In genomic region chr11:19724765-19725164, GRCh38 we compare ENCODE assay signal across 24 cellular contexts. TPM values are rescaled to one million over a fixed set of nuclear protein-coding genes. Genes with fewer than 3 reads are reported as not detected.
DNase-seq lines count a peak whose midpoint lies in the region; ATAC-seq and TF ChIP-seq lines count a peak whose summit lies in the region.
"Had no signal": no experiment of that assay in that cellular context is flagged by ENCODE, and none has a peak within 500 bp of the region (broad histone marks: within the 10 kb centered on the region; RNA-seq: fewer than 3 reads in every experiment).

No MANE protein-coding gene starts in this region.

- CTCF ChIA-PET in mammary epithelial cell (lab: Charles Lee; ENCODE audit: low non-redundant PET) = no interaction called here

- 100% methylated on average over 2 of the region's 2 CpGs for WGBS in mammary epithelial cell (ENCODE audit: low coverage, missing lambda C conversion rate)
- WGBS in esophagus, 2 donors = 68 to 73% methylated on average over 2 of the region's 2 CpGs
- 72% methylated on average over 2 of the region's 2 CpGs for WGBS in prostate gland
- 53 to 54% methylated on average over 2 of the region's 2 CpGs for WGBS in upper lobe of left lung, 2 donors

- TF ChIP-seq POLR2A in breast epithelium (IDR thresholded peaks at IDR 0.05) (no peak), prostate gland (IDR thresholded peaks at IDR 0.05) (no peak), upper lobe of left lung (IDR thresholded peaks at IDR 0.05) (no peak)

- no peak overlapping the region for H2AFZ ChIP-seq in mammary epithelial cell (ENCODE audit: low read depth, low read length)

- in situ Hi-C loops in mammary epithelial cell (cut with MboI; ENCODE audit: low sequenced_read_pairs in 2 of 2) = loop anchor here (25.0 kb wide), 2 partner anchors 387 to 662 kb away; partner anchors contain the start of gene MRGPRX2 (in 1 of the 2)
- in situ Hi-C loops in ACHN (cut with HindIII; ENCODE audit: low pct_ligation_motif_present, low pct_unique_long_range_greater_than_20kb, low sequenced_read_pairs) = loop anchor here (25.0 kb wide), 1 partner anchor 162 kb away; no protein-coding TSS in a partner anchor

- no peaks in the 10 kb centered on the region for H4K20me1 ChIP-seq in mammary epithelial cell (ENCODE audit: insufficient read depth, low read length)

- H3K79me2 ChIP-seq in mammary epithelial cell (ENCODE audit: insufficient read depth, low read length) = peaks cover 4% of the 10 kb centered on the region

- H3K9me3 ChIP-seq in breast epithelium (no peaks in the 10 kb centered on the region), mammary epithelial cell (replicated peaks; ENCODE audit: insufficient read depth, low read length) (no peaks in the 10 kb centered on the region), esophagus (ENCODE audit: control insufficient read depth in 2 of 2, insufficient read depth in 1 of 2, low read depth in 1 of 2, low read length in 1 of 2) (no peaks in the 10 kb centered on the region), prostate gland (no peaks in the 10 kb centered on the region), upper lobe of left lung (no peaks in the 10 kb centered on the region)
- H3K9me3 ChIP-seq: spleen had no signal

- intact Hi-C loops in breast epithelium (cut with DNase I; ENCODE audit: low total_unique reads) (no loop called here), mammary epithelial cell (cut with micrococcal nuclease) (no loop called here), prostate gland (cut with DNase I) (no loop called here)

- no peak overlapping the region for H3K4me3 ChIP-seq in breast epithelium
- H3K4me3 ChIP-seq in mammary epithelial cell (replicated peaks in 1 of 3; ENCODE audit: insufficient read depth in 1 of 3, low read depth in 2 of 3, low read length in 3 of 3) = no peak overlapping the region
- no peak overlapping the region for H3K4me3 ChIP-seq in esophagus (ENCODE audit: low read depth in 1 of 2, low read length in 2 of 2)
- H3K4me3 ChIP-seq in prostate gland = no peak overlapping the region
- no peak overlapping the region for H3K4me3 ChIP-seq in upper lobe of left lung
- H3K4me3 ChIP-seq: lung, spleen had no signal

- DNase-seq in breast epithelium (ENCODE audit: low spot score in 2 of 2) (no peak), mammary epithelial cell (no peak), prostate gland (ENCODE audit: low spot score) (no peak), upper lobe of left lung (no peak), ACHN (no peak)
- DNase-seq: 8988T; AML-193; DMS53; foreskin keratinocyte; HFFc6; hypothalamus; NCI-H1105; NCI-H1930; NCI-H2227 treated with DMSO at 0.1 percent for 48 hours; NCI-H748 treated with DMSO at 0.1 percent for 48 hours; spleen; stimulated activated CD4-positive, alpha-beta T cell treated with anti-CD3 and anti-CD28 coated beads, Interleukin-4, amount 100 ng/mL, for 1 hour; stimulated activated naive B cell treated with anti-CD40 and anti-IgM and Interleukin-4, amounts not matched to agents 10 μg/mL and 1 μg/mL and 100 μg/mL, for 72 hours; T-helper 9 cell; WERI-Rb-1 had no signal

- dilution Hi-C loops in mammary epithelial cell (cut with HindIII; ENCODE audit: low sequenced_read_pairs) = loop anchor here (10.0 to 25.0 kb wide), 2 partner anchors 162 to 480 kb away; partner anchors contain the start of gene E2F8

- no peak overlapping the region for H3K9ac ChIP-seq in mammary epithelial cell (ENCODE audit: insufficient read depth, low read length)

- no peak for TF ChIP-seq EP300 in upper lobe of left lung (IDR thresholded peaks at IDR 0.05)

- H3K27ac ChIP-seq in breast epithelium (peak overlapping the region; percentile 82 to 86), mammary epithelial cell (ENCODE audit: insufficient read depth, low read depth, low read length) (no peak overlapping the region), esophagus (ENCODE audit: low read depth in 2 of 2, low read length in 1 of 2) (peak overlapping the region; percentile 65 to 83), prostate gland (peak overlapping the region; percentile 48 to 58), upper lobe of left lung (peak overlapping the region; percentile 65 to 73 (median 69))
- H3K27ac ChIP-seq: foreskin keratinocyte, WERI-Rb-1 had no signal

- H3K36me3 ChIP-seq in breast epithelium (no peaks in the 10 kb centered on the region), mammary epithelial cell (ENCODE audit: insufficient read depth, low read length) (peaks cover 2% of the 10 kb centered on the region), esophagus (ENCODE audit: control insufficient read depth in 2 of 2, insufficient read depth in 2 of 2, low read length in 1 of 2) (no peaks in the 10 kb centered on the region), prostate gland (no peaks in the 10 kb centered on the region), upper lobe of left lung (no peaks in the 10 kb centered on the region)
- H3K36me3 ChIP-seq: spleen, WERI-Rb-1 had no signal

- peaks cover 4% of the 10 kb centered on the region in 2 donors for H3K4me1 ChIP-seq in breast epithelium
- peaks cover 29% of the 10 kb centered on the region for H3K4me1 ChIP-seq in mammary epithelial cell (ENCODE audit: insufficient read depth, low read length)
- peaks cover 2 to 12% of the 10 kb centered on the region in 2 donors for H3K4me1 ChIP-seq in esophagus (ENCODE audit: control insufficient read depth in 2 of 2, insufficient read depth in 2 of 2, low read length in 1 of 2)
- no peaks in the 10 kb centered on the region for H3K4me1 ChIP-seq in prostate gland (replicated peaks)
- H3K4me1 ChIP-seq in upper lobe of left lung = peaks cover 10 to 31% (median 22%) of the 10 kb centered on the region in 4 donors

- H3K27me3 ChIP-seq in breast epithelium = no peaks in the 10 kb centered on the region
- H3K27me3 ChIP-seq in mammary epithelial cell (ENCODE audit: insufficient read depth, low read length) = no peaks in the 10 kb centered on the region
- H3K27me3 ChIP-seq in esophagus (ENCODE audit: control insufficient read depth in 1 of 2, insufficient read depth in 2 of 2, low read length in 2 of 2) = no peaks in the 10 kb centered on the region
- no peaks in the 10 kb centered on the region for H3K27me3 ChIP-seq in prostate gland (replicated peaks; ENCODE audit: insufficient read depth)
- no peaks in the 10 kb centered on the region for H3K27me3 ChIP-seq in upper lobe of left lung
- H3K27me3 ChIP-seq: spleen had no signal

- no TSS peak for BruUV-seq in mammary epithelial cell (replicated peaks; lab: Mats Ljungman, UMichigan)

- TF ChIP-seq CTCF in breast epithelium (IDR thresholded peaks at IDR 0.05) = no peak
- TF ChIP-seq CTCF in mammary epithelial cell (conservative IDR thresholded peaks at IDR 0.05 in 1 of 2, IDR thresholded peaks at IDR 0.05 in 1 of 2; ENCODE audit: extremely low read depth in 1 of 2, insufficient read depth in 1 of 2, low read depth in 1 of 2, low read length in 2 of 2) = no peak
- TF ChIP-seq CTCF in prostate gland (IDR thresholded peaks at IDR 0.05) = no peak
- no peak for TF ChIP-seq CTCF in upper lobe of left lung (IDR thresholded peaks at IDR 0.05)

- ATAC-seq in upper lobe of left lung (ENCODE audit: low FRiP score in 2 of 2) = no peak
- no peak for ATAC-seq in GM21367 (IDR thresholded peaks at IDR 0.05; ENCODE audit: unreplicated experiment)
- no peak for ATAC-seq in activated CD4-positive, CD25-positive, alpha-beta regulatory T cell treated with anti-CD3 and anti-CD28 coated beads, Interleukin-2, amount 50 U/mL, for 24 hours
- ATAC-seq: stimulated activated naive B cell treated with anti-CD40 and anti-IgM and Interleukin-4, amounts not matched to agents 10 μg/mL and 1 μg/mL and 100 μg/mL, for 72 hours had no signal

- no peak overlapping the region for H3K4me2 ChIP-seq in mammary epithelial cell (ENCODE audit: insufficient read depth, low read depth, low read length)

RNA-seq across cellular contexts. Expression of gene NAV2, which starts 12.1 kb away (rescaled TPM):
- total RNA-seq in breast epithelium = 10 to 100 TPM; 28.2 to 61.8 (median 31.4) TPM
- 10 to 100 TPM; 38.4 to 46.2 TPM for total RNA-seq in mammary epithelial cell
- 11.0 TPM for polyA plus RNA-seq in mammary epithelial cell
- polyA minus RNA-seq in mammary epithelial cell = 44.8 TPM
- polyA plus RNA-seq in esophagus = 1 to 10 TPM; 4.3 to 9.7 TPM
- total RNA-seq in prostate gland = 10 to 100 TPM; 17.1 to 26.6 TPM
- total RNA-seq in upper lobe of left lung = 10 to 100 TPM; 40.5 to 61.4 (median 52.3) TPM
